ENCODE assay signal across 8 cellular contexts in the genomic region with DNA sequence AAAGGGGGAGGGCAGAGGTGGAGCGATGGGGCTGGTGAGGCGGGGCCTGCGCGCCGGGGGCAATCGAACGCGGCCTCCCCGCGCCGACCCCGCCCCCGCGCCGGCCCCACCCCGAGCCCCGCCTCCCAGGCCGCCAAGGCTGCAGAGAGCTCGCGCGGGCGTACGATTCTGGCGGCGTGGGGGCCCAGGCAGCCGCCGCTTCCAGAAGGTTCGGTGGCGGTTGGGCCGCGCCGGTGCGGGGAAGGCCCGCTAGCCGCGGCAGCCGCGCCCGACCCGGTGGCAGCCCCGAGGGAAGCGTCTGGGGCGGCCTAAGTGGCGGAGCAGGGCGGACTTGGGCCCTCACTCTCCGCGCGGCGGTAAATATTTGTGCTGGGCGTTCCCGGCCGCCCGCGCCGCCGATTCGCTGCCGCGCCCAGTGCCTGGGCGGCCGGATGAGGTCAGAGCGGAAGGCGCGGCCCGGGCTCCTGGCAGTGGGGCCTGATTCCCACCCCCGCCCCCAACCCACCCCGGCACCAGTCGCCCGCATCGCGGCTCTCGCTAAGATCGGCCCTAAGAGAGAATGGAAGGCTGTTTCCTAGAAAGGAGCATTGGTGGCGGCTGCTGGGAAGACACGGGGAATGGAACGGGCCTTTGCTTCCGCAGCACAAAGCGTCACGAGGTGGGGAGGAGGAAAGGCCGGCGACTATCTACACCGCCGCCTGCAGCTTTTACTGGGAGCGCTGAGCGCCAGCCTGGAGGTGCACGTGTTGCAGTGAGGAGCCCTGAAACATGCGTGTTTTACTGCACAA. TPM values are rescaled to one million over a fixed set of nuclear protein-coding genes. Genes with fewer than 3 reads are reported as not detected.
DNase-seq lines count a peak whose midpoint lies in the region; ATAC-seq, FAIRE-seq and TF ChIP-seq lines count a peak whose summit lies in the region.

Gene ACOT7 (minus strand): TSS at position 368 of the 788 bp plus-strand sequence. CDS start 368 bp downstream, outside the sequence.

- H3K4me3 ChIP-seq in BLaER1 treated with 17β-estradiol and CSF1 and Interleukin-3, amounts not matched to agents 10 nM and 100 nM: peak within 1 kb of the TSS; percentile 60 to 82 (median 76)
- peak within 1 kb of the TSS; percentile 49 to 80 (median 63) for H3K4me3 ChIP-seq in right lobe of liver

- peak within 1 kb of the TSS; percentile 83 to 94 (median 90) for H3K9ac ChIP-seq in BLaER1 treated with 17β-estradiol and CSF1 and Interleukin-3, amounts not matched to agents 10 nM and 100 nM

- ATAC-seq in HG03442 (IDR thresholded peaks at IDR 0.05; ENCODE audit: unreplicated experiment) (peak; percentile 73), right lobe of liver (peak; percentile 94 to 97 (median 95))

- peak in 3 of 4 donors; percentile 7 to 23 (median 17) for TF ChIP-seq CTCF in right lobe of liver (IDR thresholded peaks at IDR 0.05)

- no peaks in the 10 kb centered on the region for H3K27me3 ChIP-seq in BLaER1 treated with 17β-estradiol and CSF1 and Interleukin-3, amounts not matched to agents 10 nM and 100 nM
- no peaks in the 10 kb centered on the region for H3K27me3 ChIP-seq in right lobe of liver

- peaks cover 26 to 31% (median 29%) of the 10 kb centered on the region in 10 experiments for H3K4me1 ChIP-seq in BLaER1 treated with 17β-estradiol and CSF1 and Interleukin-3, amounts not matched to agents 10 nM and 100 nM
- peaks cover 0 to 18% (median 2%) of the 10 kb centered on the region in 4 donors for H3K4me1 ChIP-seq in right lobe of liver

- intact Hi-C loops in right lobe of liver (cut with DNase I): no loop called here

- peak; percentile 49 for FAIRE-seq in GM19239 (lab: Jason Lieb, UNC)

- H3K27ac ChIP-seq in BLaER1 treated with 17β-estradiol and CSF1 and Interleukin-3, amounts not matched to agents 10 nM and 100 nM: peak within 1 kb of the TSS; percentile 63 to 93 (median 89); a peak in 21 of 22 replicates
- H3K27ac ChIP-seq in right lobe of liver: peak within 1 kb of the TSS; percentile 88 to 97 (median 95)

- H3K36me3 ChIP-seq in BLaER1 treated with 17β-estradiol and CSF1 and Interleukin-3, amounts not matched to agents 10 nM and 100 nM: peaks cover 0 to 12% (median 3%) of the 10 kb centered on the region in 11 experiments; a peak in 6 of 22 replicates
- no peaks in the 10 kb centered on the region for H3K36me3 ChIP-seq in right lobe of liver

- peak within 1 kb of the TSS; percentile 88 to 99 (median 97) for H3K4me2 ChIP-seq in BLaER1 treated with 17β-estradiol and CSF1 and Interleukin-3, amounts not matched to agents 10 nM and 100 nM

- H3K9me3 ChIP-seq in BLaER1 treated with 17β-estradiol and CSF1 and Interleukin-3, amounts not matched to agents 10 nM and 100 nM (replicated peaks in 1 of 11): 0 out of 22 replicates have a peak, but pooled peaks cover 0 to 4% (median 0%) of the 10 kb centered on the region in 11 experiments
- no peaks in the 10 kb centered on the region for H3K9me3 ChIP-seq in right lobe of liver

- DNase-seq in GM19239 (ENCODE audit: insufficient read length, low spot score) (peak; percentile 94), NCI-H526 treated with DMSO at 0.1 percent for 48 hours (lab: John Stamatoyannopoulos, UW) (peak; percentile 95), dermis blood vessel endothelial cell (peak; percentile 92), right lobe of liver (peak; percentile 90 to 91 (median 91))
- peak; percentile 83 to 86 for DNase-seq in activated CD4-positive, alpha-beta T cell treated with anti-CD3 and anti-CD28 coated beads, Interleukin-2, amount 50 U/mL, for 24 hours (ENCODE audit: low read depth in 1 of 2, low spot score in 1 of 2)
- peak; percentile 87 to 95 for DNase-seq in stimulated activated CD4-positive, alpha-beta T cell treated with anti-CD3 and anti-CD28 coated beads, Interleukin-4, amount 100 ng/mL, for 4 hours

- peak; percentile 77 for TF ChIP-seq POLR2A in right lobe of liver (IDR thresholded peaks at IDR 0.05)

- 0% methylated on average over 31 of the region's 87 CpGs for WGBS in right lobe of liver (ENCODE audit: insufficient coverage, low coverage, low lambda C conversion rate, missing lambda C conversion rate)

- H4K20me1 ChIP-seq in BLaER1 treated with 17β-estradiol and CSF1 and Interleukin-3, amounts not matched to agents 10 nM and 100 nM: peaks cover 0 to 42% (median 13%) of the 10 kb centered on the region in 11 experiments; a peak in 16 of 22 replicates

RNA-seq across cellular contexts. Expression of gene ACOT7, which starts in this region (rescaled TPM):
- total RNA-seq in dermis blood vessel endothelial cell (17.5 and 33.7 TPM in 2 replicates), right lobe of liver (10 to 100 TPM; 10.8 to 19.7 (median 14.1) TPM)

Comparison
In these comparisons a context has a peak if more than half of its experiments do, and no peak if none do; other contexts are left out.
1. Peak in every context shown above with its lines: DNase-seq, ATAC-seq, H3K4me3 ChIP-seq and H3K27ac ChIP-seq.